Comparison of ENCODE assay signal across 8 cellular contexts in genomic region chr1:39692152-39693064, GRCh38. TPM values are rescaled to one million over a fixed set of nuclear protein-coding genes. Genes with fewer than 3 reads are reported as not detected.
DNase-seq lines count a peak whose midpoint lies in the region; ATAC-seq and TF ChIP-seq lines count a peak whose summit lies in the region.

No MANE protein-coding gene starts in this region.

- H3K79me2 ChIP-seq in neural cell (replicated peaks; ENCODE audit: insufficient read depth, low read length), result peaks cover 5% of the 10 kb centered on the region

- no peaks in the 10 kb centered on the region for H3K9me3 ChIP-seq in CD4-positive, CD25-positive, alpha-beta regulatory T cell (ENCODE audit: control insufficient read depth in 2 of 2, low read length in 2 of 2)
- no peaks in the 10 kb centered on the region for H3K9me3 ChIP-seq in neural cell (ENCODE audit: low read length)

- TF ChIP-seq CTCF in neural cell (IDR thresholded peaks at IDR 0.05; ENCODE audit: poor library complexity, severe bottlenecking), result no peak
- TF ChIP-seq CTCF in RWPE1 (conservative IDR thresholded peaks at IDR 0.05; ENCODE audit: low read depth), result no peak

- CTCF ChIA-PET in RWPE1 (lab: Yijun Ruan, JAX), result interaction anchor here (0.5 to 0.8 kb wide), 2 partner anchors 11 to 506 kb away, joined by 3 read pairs; no protein-coding TSS in a partner anchor

- H3K9me2 ChIP-seq in neural cell (ENCODE audit: insufficient read depth, low read length), result no peaks in the 10 kb centered on the region

- H3K4me2 ChIP-seq in neural cell (ENCODE audit: low read length), result peak overlapping the region; percentile 58

- ATAC-seq in CD4-positive, CD25-positive, alpha-beta regulatory T cell (ENCODE audit: low read depth in 2 of 2), result no peak
- ATAC-seq in GM21723 (IDR thresholded peaks at IDR 0.05; ENCODE audit: unreplicated experiment) (no peak), HG03460 (IDR thresholded peaks at IDR 0.05; ENCODE audit: unreplicated experiment) (no peak)

- peak overlapping the region; percentile 37 for H3K4me3 ChIP-seq in CD4-positive, CD25-positive, alpha-beta regulatory T cell (ENCODE audit: low read depth, low read length)
- peak overlapping the region; percentile 90 for H3K4me3 ChIP-seq in neural cell (ENCODE audit: low read length)

- no peak for TF ChIP-seq EP300 in neural cell (conservative IDR thresholded peaks at IDR 0.05; ENCODE audit: poor library complexity, severe bottlenecking)

- peaks cover 31% of the 10 kb centered on the region for H3K27me3 Mint-ChIP-seq in CD4-positive, CD25-positive, alpha-beta regulatory T cell

- no peaks in the 10 kb centered on the region for H3F3A ChIP-seq in neural cell (ENCODE audit: insufficient read depth, low read length, poor library complexity, severe bottlenecking)

- H3K4me1 Mint-ChIP-seq in CD4-positive, CD25-positive, alpha-beta regulatory T cell, result peaks cover 5 to 49% (median 30%) of the 10 kb centered on the region in 4 donors

- H3K9ac ChIP-seq in neural cell (ENCODE audit: low read length), result peak overlapping the region; percentile 92

- H3K4me1 ChIP-seq in CD4-positive, CD25-positive, alpha-beta regulatory T cell (ENCODE audit: control insufficient read depth, insufficient read depth, low read length, poor library complexity, severe bottlenecking), result peaks cover 39% of the 10 kb centered on the region

- H3K27me3 ChIP-seq in CD4-positive, CD25-positive, alpha-beta regulatory T cell (ENCODE audit: control insufficient read depth, insufficient read depth, low read length), result peaks cover 5% of the 10 kb centered on the region
- H3K27me3 ChIP-seq in neural cell (ENCODE audit: insufficient read depth, low read depth, low read length), result peaks cover 43% of the 10 kb centered on the region

- H4K20me1 ChIP-seq in neural cell (ENCODE audit: insufficient read depth), result no peaks in the 10 kb centered on the region

- POLR2A ChIA-PET in RWPE1 (lab: Yijun Ruan, JAX; ENCODE audit: low non-redundant PET), result no interaction called here

- peak overlapping the region; percentile 77 for H2AFZ ChIP-seq in neural cell (ENCODE audit: low read depth, low read length)

- peak overlapping the region; percentile 83 to 90 (median 86) for H3K27ac Mint-ChIP-seq in CD4-positive, CD25-positive, alpha-beta regulatory T cell

- TF ChIP-seq RAD21 in neural cell (conservative IDR thresholded peaks at IDR 0.05), result no peak

- peak overlapping the region; percentile 78 for H3K27ac ChIP-seq in CD4-positive, CD25-positive, alpha-beta regulatory T cell (ENCODE audit: insufficient read depth, low read length, poor library complexity, severe bottlenecking)
- H3K27ac ChIP-seq in cingulate gyrus (ENCODE audit: low read depth, low read length) (peak overlapping the region; percentile 77), neural cell (ENCODE audit: low read length) (peak overlapping the region; percentile 84), RWPE1 (no peak overlapping the region)

- no peaks in the 10 kb centered on the region for H3K36me3 ChIP-seq in CD4-positive, CD25-positive, alpha-beta regulatory T cell (ENCODE audit: control insufficient read depth, insufficient read depth, low read length)
- H3K36me3 ChIP-seq in neural cell (ENCODE audit: insufficient read depth, low read length), result no peaks in the 10 kb centered on the region

- H3K9me3 Mint-ChIP-seq in CD4-positive, CD25-positive, alpha-beta regulatory T cell, result no peaks in the 10 kb centered on the region

- peak overlapping the region; percentile 86 to 97 (median 90) for H3K4me3 Mint-ChIP-seq in CD4-positive, CD25-positive, alpha-beta regulatory T cell

- H3K36me3 Mint-ChIP-seq in CD4-positive, CD25-positive, alpha-beta regulatory T cell, result peaks cover 2% of the 10 kb centered on the region

- peak in 2 of 3 donors; percentile 21 to 22 for DNase-seq in CD4-positive, CD25-positive, alpha-beta regulatory T cell
- DNase-seq in NCI-H1105 (lab: John Stamatoyannopoulos, UW) (peak; percentile 63), medulla oblongata (ENCODE audit: extremely low spot score) (no peak), RWPE1 (ENCODE audit: low spot score) (no peak)

TF ChIP-seq in neural cell, 6 proteins besides CTCF, POLR2A, EP300 and RAD21:
- TF ChIP-seq SMC3 (conservative IDR thresholded peaks at IDR 0.05; ENCODE audit: poor library complexity) (no peak), MXI1 (conservative IDR thresholded peaks at IDR 0.05; ENCODE audit: poor library complexity, severe bottlenecking) (peak; percentile 22), TAF1 (IDR thresholded peaks at IDR 0.05; ENCODE audit: low read depth) (no peak), POLR2AphosphoS5 (IDR thresholded peaks at IDR 0.05) (no peak), EZH2 (IDR thresholded peaks at IDR 0.05; ENCODE audit: borderline replicate concordance, insufficient read depth, low read length, poor library complexity, severe bottlenecking) (no peak)
- TF ChIP-seq, protein P1, sequence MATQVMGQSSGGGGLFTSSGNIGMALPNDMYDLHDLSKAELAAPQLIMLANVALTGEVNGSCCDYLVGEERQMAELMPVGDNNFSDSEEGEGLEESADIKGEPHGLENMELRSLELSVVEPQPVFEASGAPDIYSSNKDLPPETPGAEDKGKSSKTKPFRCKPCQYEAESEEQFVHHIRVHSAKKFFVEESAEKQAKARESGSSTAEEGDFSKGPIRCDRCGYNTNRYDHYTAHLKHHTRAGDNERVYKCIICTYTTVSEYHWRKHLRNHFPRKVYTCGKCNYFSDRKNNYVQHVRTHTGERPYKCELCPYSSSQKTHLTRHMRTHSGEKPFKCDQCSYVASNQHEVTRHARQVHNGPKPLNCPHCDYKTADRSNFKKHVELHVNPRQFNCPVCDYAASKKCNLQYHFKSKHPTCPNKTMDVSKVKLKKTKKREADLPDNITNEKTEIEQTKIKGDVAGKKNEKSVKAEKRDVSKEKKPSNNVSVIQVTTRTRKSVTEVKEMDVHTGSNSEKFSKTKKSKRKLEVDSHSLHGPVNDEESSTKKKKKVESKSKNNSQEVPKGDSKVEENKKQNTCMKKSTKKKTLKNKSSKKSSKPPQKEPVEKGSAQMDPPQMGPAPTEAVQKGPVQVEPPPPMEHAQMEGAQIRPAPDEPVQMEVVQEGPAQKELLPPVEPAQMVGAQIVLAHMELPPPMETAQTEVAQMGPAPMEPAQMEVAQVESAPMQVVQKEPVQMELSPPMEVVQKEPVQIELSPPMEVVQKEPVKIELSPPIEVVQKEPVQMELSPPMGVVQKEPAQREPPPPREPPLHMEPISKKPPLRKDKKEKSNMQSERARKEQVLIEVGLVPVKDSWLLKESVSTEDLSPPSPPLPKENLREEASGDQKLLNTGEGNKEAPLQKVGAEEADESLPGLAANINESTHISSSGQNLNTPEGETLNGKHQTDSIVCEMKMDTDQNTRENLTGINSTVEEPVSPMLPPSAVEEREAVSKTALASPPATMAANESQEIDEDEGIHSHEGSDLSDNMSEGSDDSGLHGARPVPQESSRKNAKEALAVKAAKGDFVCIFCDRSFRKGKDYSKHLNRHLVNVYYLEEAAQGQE (IDR thresholded peaks at IDR 0.05; ENCODE audit: borderline replicate concordance), result no peak

RNA-seq across cellular contexts. Expression of gene HPCAL4, which starts 1.2 kb away (rescaled TPM):
- 13.8 TPM for total RNA-seq in CD4-positive, CD25-positive, alpha-beta regulatory T cell
- 10 to 100 TPM in 3 of 4 donors, 1 to 10 TPM in 1; 9.5 to 19.7 (median 12.5) TPM for polyA plus RNA-seq in CD4-positive, CD25-positive, alpha-beta regulatory T cell
- 53.2 and 60.0 TPM in 2 replicates for polyA plus RNA-seq in neural cell
- polyA minus RNA-seq in neural cell, result 83.6 and 89.4 TPM in 2 replicates

RNA-seq across cellular contexts. Expression of gene NT5C1A, which starts 20.5 kb away (rescaled TPM):
- 0.47 TPM for total RNA-seq in CD4-positive, CD25-positive, alpha-beta regulatory T cell
- polyA plus RNA-seq in CD4-positive, CD25-positive, alpha-beta regulatory T cell, result under 1 TPM in 1 of 4 donors, not detected in 3; 0.37 TPM
- not detected in 2 replicates for polyA plus RNA-seq in neural cell
- 1.0 TPM in 1 of 2 replicates, not detected in the other for polyA minus RNA-seq in neural cell

RNA-seq across cellular contexts. Expression of gene PPIE, which starts 46.3 kb away (rescaled TPM):
- 36.8 TPM for total RNA-seq in CD4-positive, CD25-positive, alpha-beta regulatory T cell
- 100 to 1,000 TPM in 1 of 4 donors, 10 to 100 TPM in 3; 90.5 to 118 (median 94.1) TPM for polyA plus RNA-seq in CD4-positive, CD25-positive, alpha-beta regulatory T cell
- 54.0 and 55.9 TPM in 2 replicates for polyA plus RNA-seq in neural cell
- 29.7 and 32.6 TPM in 2 replicates for polyA minus RNA-seq in neural cell

RNA-seq across cellular contexts. Expression of gene HEYL, which starts 53.0 kb away (rescaled TPM):
- 0.25 TPM for total RNA-seq in CD4-positive, CD25-positive, alpha-beta regulatory T cell
- not detected for polyA plus RNA-seq in CD4-positive, CD25-positive, alpha-beta regulatory T cell
- polyA plus RNA-seq in neural cell, result not detected in 2 replicates
- polyA minus RNA-seq in neural cell, result not detected in 2 replicates

Comparison
In these comparisons a context has a peak if more than half of its experiments do, and no peak if none do; other contexts are left out.
1. DNase-seq: peak in CD4-positive, CD25-positive, alpha-beta regulatory T cell (2 of 3) and NCI-H1105 (single experiment); none in medulla oblongata (single experiment) and RWPE1 (single experiment).